In the genomic region with DNA sequence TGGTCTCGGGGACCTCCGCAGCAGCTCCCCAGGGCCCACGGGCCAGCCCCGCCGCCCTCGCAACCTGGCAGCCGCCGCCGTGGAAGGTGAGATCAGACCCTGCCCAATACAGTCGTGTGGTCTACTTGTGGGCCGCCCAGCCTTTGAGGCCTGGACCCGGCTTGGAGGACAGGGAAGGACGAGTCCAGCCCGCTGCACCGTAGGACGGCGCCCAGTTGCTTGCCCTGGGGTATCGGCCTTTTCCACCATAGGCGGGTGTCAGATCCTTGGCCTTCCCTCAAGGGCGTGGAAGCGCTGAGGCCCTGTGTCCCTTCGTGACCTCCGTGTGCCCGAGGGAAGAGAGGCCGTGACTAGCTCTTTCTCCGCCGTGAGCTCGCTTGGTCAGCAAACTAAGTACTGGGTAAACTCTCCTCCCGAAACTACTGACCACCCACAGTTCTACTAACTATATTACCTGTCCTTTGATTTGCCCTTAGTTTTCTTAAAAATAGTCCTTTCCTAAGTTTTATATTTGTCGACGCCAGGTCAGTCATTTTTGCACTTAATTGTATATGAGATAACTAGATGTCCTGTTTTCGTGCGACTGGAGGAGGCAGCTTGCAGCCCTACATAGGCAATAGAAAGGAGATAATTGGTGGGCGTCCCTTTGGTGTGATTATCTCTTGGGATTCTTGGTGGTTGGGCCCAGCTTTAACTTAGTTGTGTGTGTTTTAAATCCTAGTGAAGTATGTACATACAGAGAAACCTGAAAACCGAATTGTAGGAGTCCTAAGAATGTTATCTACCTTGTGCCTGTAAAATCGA, we compare ENCODE assay signal across 8 cellular contexts. TPM values are rescaled to one million over a fixed set of nuclear protein-coding genes. Genes with fewer than 3 reads are reported as not detected.
DNase-seq lines count a peak whose midpoint lies in the region; ATAC-seq and TF ChIP-seq lines count a peak whose summit lies in the region.

No MANE protein-coding gene starts in this region.

- peaks cover 4% of the 10 kb centered on the region for H3K36me3 ChIP-seq in urinary bladder (ENCODE audit: insufficient read depth)

- H3K36me3 Mint-ChIP-seq in T-helper 2 cell treated with Interferon-gamma antibody and Interleukin-4, amounts not matched to agents 5 μg/mL and 100 μg/mL, for 36 hours (ENCODE audit: low read depth): peaks cover 48% of the 10 kb centered on the region

- no peaks in the 10 kb centered on the region for H3K9me3 Mint-ChIP-seq in T-helper 2 cell treated with Interferon-gamma antibody and Interleukin-4, amounts not matched to agents 5 μg/mL and 100 μg/mL, for 36 hours

- H3K4me3 ChIP-seq in epithelial cell of proximal tubule (ENCODE audit: low read depth, low read length): peak overlapping the region; percentile 98
- peak overlapping the region; percentile 78 for H3K4me3 ChIP-seq in urinary bladder (ENCODE audit: low read depth, low read length)

- H3K4me3 Mint-ChIP-seq in T-helper 2 cell treated with Interferon-gamma antibody and Interleukin-4, amounts not matched to agents 5 μg/mL and 100 μg/mL, for 36 hours: peak overlapping the region; percentile 94

- no peaks in the 10 kb centered on the region for H3K27me3 Mint-ChIP-seq in T-helper 2 cell treated with Interferon-gamma antibody and Interleukin-4, amounts not matched to agents 5 μg/mL and 100 μg/mL, for 36 hours (ENCODE audit: low read depth)

- H3K4me1 Mint-ChIP-seq in T-helper 2 cell treated with Interferon-gamma antibody and Interleukin-4, amounts not matched to agents 5 μg/mL and 100 μg/mL, for 36 hours (ENCODE audit: low read depth): peaks cover 25% of the 10 kb centered on the region

- ATAC-seq in HG03039 (IDR thresholded peaks at IDR 0.05; ENCODE audit: unreplicated experiment): peak; percentile 7

- H3K27ac ChIP-seq in urinary bladder (ENCODE audit: low read depth): peak overlapping the region; percentile 99

- no peak for TF ChIP-seq CTCF in epithelial cell of proximal tubule (conservative IDR thresholded peaks at IDR 0.05; ENCODE audit: low read depth, low read length)

- WGBS in urinary bladder: under 1% methylated on average over 36 of the region's 36 CpGs

- H3K4me1 ChIP-seq in urinary bladder (ENCODE audit: insufficient read depth): no peaks in the 10 kb centered on the region

- DNase-seq in DMS79 treated with DMSO at 0.1 percent for 48 hours (lab: John Stamatoyannopoulos, UW): peak; percentile 18
- no peak for DNase-seq in DMS79 (lab: John Stamatoyannopoulos, UW)
- no peak for DNase-seq in T-helper 2 cell treated with Interferon-gamma antibody and Interleukin-4, amounts not matched to agents 5 μg/mL and 100 μg/mL, for 36 hours (ENCODE audit: low spot score)
- no peak for DNase-seq in epithelial cell of proximal tubule (ENCODE audit: low read depth)
- peak; percentile 56 for DNase-seq in myocyte (ENCODE audit: low read depth)
- DNase-seq in NCI-H526 treated with DMSO at 0.1 percent for 48 hours (lab: John Stamatoyannopoulos, UW): no peak

- peak overlapping the region; percentile 98 for H3K27ac Mint-ChIP-seq in T-helper 2 cell treated with Interferon-gamma antibody and Interleukin-4, amounts not matched to agents 5 μg/mL and 100 μg/mL, for 36 hours

RNA-seq across cellular contexts. Expression of a gene that starts 0.8 kb away (rescaled TPM):
- total RNA-seq in epithelial cell of proximal tubule: 671 and 903 TPM in 2 replicates
- 914 and 1,102 TPM in 2 replicates for total RNA-seq in myocyte
- polyA plus RNA-seq in myocyte (2012): 530 TPM
- total RNA-seq in urinary bladder: 360 TPM
- 489 TPM for polyA plus RNA-seq in urinary bladder

RNA-seq across cellular contexts. Expression of a gene that starts 50.3 kb away (rescaled TPM):
- total RNA-seq in epithelial cell of proximal tubule (48.3 and 48.7 TPM in 2 replicates), myocyte (31.7 and 36.9 TPM in 2 replicates), urinary bladder (58.5 TPM)
- 24.7 TPM for polyA plus RNA-seq in myocyte (2012)
- polyA plus RNA-seq in urinary bladder: 13.1 TPM

RNA-seq across cellular contexts. Expression of a gene that starts 50.8 kb away (rescaled TPM):
- total RNA-seq in epithelial cell of proximal tubule (13.9 and 16.6 TPM in 2 replicates), myocyte (11.3 and 17.7 TPM in 2 replicates), urinary bladder (52.9 TPM)
- polyA plus RNA-seq in myocyte (2012): 5.3 TPM
- polyA plus RNA-seq in urinary bladder: 5.5 TPM

Comparison
In these comparisons a context has a peak if more than half of its experiments do, and no peak if none do; other contexts are left out.
1. DNase-seq: peak in DMS79 treated with DMSO at 0.1 percent for 48 hours (single experiment) and myocyte (single experiment); none in DMS79 (single experiment), T-helper 2 cell treated with Interferon-gamma antibody and Interleukin-4, amounts not matched to agents 5 μg/mL and 100 μg/mL, for 36 hours (single experiment), epithelial cell of proximal tubule (single experiment) and NCI-H526 treated with DMSO at 0.1 percent for 48 hours (single experiment).